ENCODE assay signal across 24 cellular contexts in the genomic region with DNA sequence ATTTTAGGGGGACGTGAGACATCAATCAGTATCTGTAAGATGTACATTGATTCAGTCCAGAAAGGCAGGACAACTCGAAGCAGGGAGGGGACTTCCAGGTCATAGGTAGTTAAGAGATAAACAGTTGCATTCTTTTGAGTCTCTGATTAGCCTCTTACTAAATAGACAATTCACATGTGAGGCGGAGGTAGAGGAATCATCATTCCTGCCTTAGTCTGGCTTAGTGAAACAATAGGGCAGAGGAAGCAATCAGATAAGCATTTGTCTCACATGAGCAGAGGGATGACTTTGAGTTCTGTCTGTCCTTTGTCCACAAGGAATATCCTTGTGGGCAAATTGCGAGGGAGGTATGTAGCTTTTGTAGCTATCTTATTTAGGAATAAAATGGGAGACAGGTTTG.
"Had no signal": no experiment of that assay in that cellular context is flagged by ENCODE, and none has a peak within 500 bp of the region (broad histone marks: within the 10 kb centered on the region; RNA-seq: fewer than 3 reads in every experiment).

No MANE protein-coding gene starts in this region.

- H3K4me1 Mint-ChIP-seq: activated CD4-positive, alpha-beta T cell treated with anti-CD3 and anti-CD28 coated beads, Interleukin-2, amount 10 ng/mL, durations not matched to agents 7 days and 5 days; nephron progenitor cell; stimulated activated memory B cell treated with anti-CD40 and anti-IgM and Interleukin-4, amounts not matched to agents 10 μg/mL and 1 μg/mL and 100 μg/mL, for 72 hours had no signal

- ATAC-seq: activated CD8-positive, alpha-beta memory T cell treated with anti-CD3 and anti-CD28 coated beads, Interleukin-2, amount 10 ng/mL, durations not matched to agents 7 days and 5 days; activated CD8-positive, alpha-beta T cell treated with anti-CD3 and anti-CD28 coated beads for 36 hours; activated naive CD8-positive, alpha-beta T cell treated with anti-CD3 and anti-CD28 coated beads, Interleukin-2, amount 50 U/mL, for 24 hours; body of pancreas; effector memory CD8-positive, alpha-beta T cell; left ventricle myocardium superior; mucosa of descending colon; sciatic nerve; stimulated activated memory B cell treated with anti-CD40 and anti-IgM and Interleukin-4, amounts not matched to agents 10 μg/mL and 1 μg/mL and 100 μg/mL, for 72 hours had no signal

- H3K27me3 Mint-ChIP-seq: activated CD4-positive, alpha-beta T cell treated with anti-CD3 and anti-CD28 coated beads, Interleukin-2, amount 10 ng/mL, durations not matched to agents 7 days and 5 days; activated CD8-positive, alpha-beta memory T cell treated with anti-CD3 and anti-CD28 coated beads, Interleukin-2, amount 10 ng/mL, durations not matched to agents 7 days and 5 days; activated CD8-positive, alpha-beta T cell treated with anti-CD3 and anti-CD28 coated beads for 36 hours; activated naive CD8-positive, alpha-beta T cell treated with anti-CD3 and anti-CD28 coated beads, Interleukin-2, amount 50 U/mL, for 24 hours; effector memory CD8-positive, alpha-beta T cell; stimulated activated memory B cell treated with anti-CD40 and anti-IgM and Interleukin-4, amounts not matched to agents 10 μg/mL and 1 μg/mL and 100 μg/mL, for 72 hours; type B pancreatic cell had no signal

- H3K4me3 Mint-ChIP-seq: activated CD4-positive, alpha-beta T cell treated with anti-CD3 and anti-CD28 coated beads, Interleukin-2, amount 10 ng/mL, durations not matched to agents 7 days and 5 days; activated CD8-positive, alpha-beta memory T cell treated with anti-CD3 and anti-CD28 coated beads, Interleukin-2, amount 10 ng/mL, durations not matched to agents 7 days and 5 days; activated CD8-positive, alpha-beta T cell treated with anti-CD3 and anti-CD28 coated beads for 36 hours; activated naive CD8-positive, alpha-beta T cell treated with anti-CD3 and anti-CD28 coated beads, Interleukin-2, amount 50 U/mL, for 24 hours; effector memory CD8-positive, alpha-beta T cell; nephron progenitor cell; stimulated activated memory B cell treated with anti-CD40 and anti-IgM and Interleukin-4, amounts not matched to agents 10 μg/mL and 1 μg/mL and 100 μg/mL, for 72 hours; type B pancreatic cell had no signal

- H3K36me3 Mint-ChIP-seq: type B pancreatic cell had no signal

- H3K4me3 ChIP-seq: body of pancreas, esophagus muscularis mucosa, mucosa of descending colon had no signal

- H3K36me3 ChIP-seq: esophagus muscularis mucosa, WERI-Rb-1 had no signal

- H3K9me3 Mint-ChIP-seq: activated CD4-positive, alpha-beta T cell treated with anti-CD3 and anti-CD28 coated beads, Interleukin-2, amount 10 ng/mL, durations not matched to agents 7 days and 5 days; activated CD8-positive, alpha-beta T cell treated with anti-CD3 and anti-CD28 coated beads for 36 hours; activated naive CD8-positive, alpha-beta T cell treated with anti-CD3 and anti-CD28 coated beads, Interleukin-2, amount 50 U/mL, for 24 hours; effector memory CD8-positive, alpha-beta T cell; nephron progenitor cell; stimulated activated memory B cell treated with anti-CD40 and anti-IgM and Interleukin-4, amounts not matched to agents 10 μg/mL and 1 μg/mL and 100 μg/mL, for 72 hours; type B pancreatic cell had no signal

- H3K27me3 ChIP-seq: body of pancreas, esophagus muscularis mucosa had no signal

- DNase-seq: activated CD4-positive, alpha-beta T cell treated with anti-CD3 and anti-CD28 coated beads, Interleukin-2, amount 10 ng/mL, durations not matched to agents 7 days and 5 days; activated CD4-positive, CD25-positive, alpha-beta regulatory T cell treated with anti-CD3 and anti-CD28 coated beads, Interleukin-2, amount 50 U/mL, for 72 hours; activated CD8-positive, alpha-beta memory T cell treated with anti-CD3 and anti-CD28 coated beads, Interleukin-2, amount 10 ng/mL, durations not matched to agents 7 days and 5 days; activated CD8-positive, alpha-beta T cell treated with anti-CD3 and anti-CD28 coated beads for 36 hours; activated effector memory CD4-positive, alpha-beta T cell treated with anti-CD3 and anti-CD28 coated beads, Interleukin-2, amount 50 U/mL, for 16 hours; activated naive CD4-positive, alpha-beta T cell treated with anti-CD3 and anti-CD28 coated beads, Interleukin-2, amount 50 U/mL, for 16 hours; activated naive CD8-positive, alpha-beta T cell treated with anti-CD3 and anti-CD28 coated beads, Interleukin-2, amount 50 U/mL, for 24 hours; activated T-cell treated with anti-CD3 and anti-CD28 coated beads for 4 hours; body of pancreas; dermis blood vessel endothelial cell; effector memory CD8-positive, alpha-beta T cell; hypothalamus; left ventricle myocardium superior; mucosa of descending colon; nephron progenitor cell; nucleus accumbens; small intestine; stimulated activated CD4-positive, alpha-beta T cell treated with anti-CD3 and anti-CD28 coated beads, Interleukin-15, amount 100 ng/mL, for 24 hours; T-helper 1 cell; WERI-Rb-1 had no signal

- H3K9me3 ChIP-seq: body of pancreas, esophagus muscularis mucosa, mucosa of descending colon had no signal

- H3K4me1 ChIP-seq: body of pancreas had no signal

- H3K27ac ChIP-seq: body of pancreas, esophagus muscularis mucosa, WERI-Rb-1 had no signal

- H3K27ac Mint-ChIP-seq: activated CD4-positive, alpha-beta T cell treated with anti-CD3 and anti-CD28 coated beads, Interleukin-2, amount 10 ng/mL, durations not matched to agents 7 days and 5 days; activated CD8-positive, alpha-beta memory T cell treated with anti-CD3 and anti-CD28 coated beads, Interleukin-2, amount 10 ng/mL, durations not matched to agents 7 days and 5 days; activated CD8-positive, alpha-beta T cell treated with anti-CD3 and anti-CD28 coated beads for 36 hours; activated naive CD8-positive, alpha-beta T cell treated with anti-CD3 and anti-CD28 coated beads, Interleukin-2, amount 50 U/mL, for 24 hours; effector memory CD8-positive, alpha-beta T cell; stimulated activated memory B cell treated with anti-CD40 and anti-IgM and Interleukin-4, amounts not matched to agents 10 μg/mL and 1 μg/mL and 100 μg/mL, for 72 hours; type B pancreatic cell had no signal
